8 cellular contexts compared by ENCODE assay signal in the genomic region with DNA sequence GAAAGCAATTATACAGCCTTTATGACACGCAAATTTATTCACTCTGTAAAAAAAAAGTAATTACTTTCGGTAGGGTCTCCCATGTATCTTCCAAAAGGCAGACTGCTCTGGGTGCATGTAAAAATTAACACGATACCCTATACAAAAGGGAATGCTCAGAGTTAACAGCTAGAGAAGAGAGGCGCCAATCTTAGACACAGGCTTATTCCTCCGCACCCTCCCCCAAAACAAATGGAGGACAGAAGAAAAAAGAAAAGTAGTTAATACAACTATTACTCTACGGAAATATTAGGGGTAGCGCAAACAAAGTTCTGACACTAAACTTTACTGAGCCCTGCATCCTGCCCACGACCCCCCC. TPM values are rescaled to one million over a fixed set of nuclear protein-coding genes. Genes with fewer than 3 reads are reported as not detected.
A peak's percentile ranks its signal among the peaks of the same experiment; 100 is the strongest.
DNase-seq lines count a peak whose midpoint lies in the region; ATAC-seq lines count a peak whose summit lies in the region.

No MANE protein-coding gene starts in this region.

- H3K9me3 Mint-ChIP-seq in activated naive CD4-positive, alpha-beta T cell treated with anti-CD3 and anti-CD28 coated beads, Interleukin-2, amount 10 ng/mL, durations not matched to agents 7 days and 5 days: no peaks in the 10 kb centered on the region
- H3K9me3 Mint-ChIP-seq in naive thymus-derived CD8-positive, alpha-beta T cell: no peaks in the 10 kb centered on the region

- H3K9me3 ChIP-seq in KOPT-K1 (ENCODE audit: insufficient read depth, low read length, poor library complexity, severe bottlenecking) (no peaks in the 10 kb centered on the region), duodenal mucosa (ENCODE audit: control insufficient read depth in 1 of 2, low read length in 2 of 2) (no peaks in the 10 kb centered on the region)

- H3K4me1 Mint-ChIP-seq in activated naive CD4-positive, alpha-beta T cell treated with anti-CD3 and anti-CD28 coated beads, Interleukin-2, amount 10 ng/mL, durations not matched to agents 7 days and 5 days: peaks cover 32% of the 10 kb centered on the region
- peaks cover 10 to 46% (median 31%) of the 10 kb centered on the region in 4 donors for H3K4me1 Mint-ChIP-seq in naive thymus-derived CD8-positive, alpha-beta T cell

- peak overlapping the region; percentile 100 for H3K4me3 Mint-ChIP-seq in activated naive CD4-positive, alpha-beta T cell treated with anti-CD3 and anti-CD28 coated beads, Interleukin-2, amount 10 ng/mL, durations not matched to agents 7 days and 5 days
- peak overlapping the region; percentile 97 to 100 (median 99) for H3K4me3 Mint-ChIP-seq in naive thymus-derived CD8-positive, alpha-beta T cell

- H3K27me3 ChIP-seq in duodenal mucosa (ENCODE audit: control insufficient read depth in 1 of 2, insufficient read depth in 2 of 2, low read length in 2 of 2): no peaks in the 10 kb centered on the region

- CTCF ChIA-PET in activated naive CD4-positive, alpha-beta T cell treated with anti-CD3 and anti-CD28 coated beads, Interleukin-2, amount 10 ng/mL, durations not matched to agents 7 days and 5 days (lab: Charles Lee): no interaction called here

- peak overlapping the region; percentile 89 to 93 for H3K4me3 ChIP-seq in duodenal mucosa (ENCODE audit: low read depth in 1 of 2, low read length in 2 of 2)

- peak overlapping the region; percentile 79 to 96 for H3K9ac ChIP-seq in duodenal mucosa (ENCODE audit: low read depth in 1 of 2, low read length in 2 of 2)

- no peak for ATAC-seq in naive thymus-derived CD8-positive, alpha-beta T cell

- H3K4me1 ChIP-seq in duodenal mucosa (ENCODE audit: control insufficient read depth in 1 of 2, insufficient read depth in 2 of 2, low read length in 2 of 2): peaks cover 16% of the 10 kb centered on the region in 2 donors

- DNase-seq in activated naive CD4-positive, alpha-beta T cell treated with anti-CD3 and anti-CD28 coated beads, Interleukin-2, amount 10 ng/mL, durations not matched to agents 7 days and 5 days: no peak
- no peak for DNase-seq in activated naive CD4-positive, alpha-beta T cell treated with Interleukin-2 at 50 U/mL for 16 hours
- DNase-seq in naive thymus-derived CD8-positive, alpha-beta T cell: no peak
- DNase-seq in epidermal melanocyte (ENCODE audit: insufficient read length, low spot score): no peak
- DNase-seq in NCI-H2107 treated with DMSO at 0.1 percent for 48 hours (lab: John Stamatoyannopoulos, UW; ENCODE audit: unreplicated experiment): no peak
- DNase-seq in dermis blood vessel endothelial cell: no peak

- peak overlapping the region; percentile 94 for H3K27ac ChIP-seq in KOPT-K1 (ENCODE audit: low read depth, low read length, poor library complexity, severe bottlenecking)
- peak overlapping the region; percentile 96 for H3K27ac ChIP-seq in duodenal mucosa (ENCODE audit: low read depth, low read length)

- H3K27ac Mint-ChIP-seq in activated naive CD4-positive, alpha-beta T cell treated with anti-CD3 and anti-CD28 coated beads, Interleukin-2, amount 10 ng/mL, durations not matched to agents 7 days and 5 days: peak overlapping the region; percentile 100
- H3K27ac Mint-ChIP-seq in naive thymus-derived CD8-positive, alpha-beta T cell: peak overlapping the region; percentile 99 to 100 (median 100)

- POLR2A ChIA-PET in naive thymus-derived CD8-positive, alpha-beta T cell (lab: Charles Lee): interaction anchor here (1.2 to 4.3 kb wide), 2 partner anchors 22 to 403 kb away, joined by 6 to 40 read pairs; a partner anchor contains a TSS

- no peaks in the 10 kb centered on the region for H3K27me3 Mint-ChIP-seq in activated naive CD4-positive, alpha-beta T cell treated with anti-CD3 and anti-CD28 coated beads, Interleukin-2, amount 10 ng/mL, durations not matched to agents 7 days and 5 days
- no peaks in the 10 kb centered on the region for H3K27me3 Mint-ChIP-seq in naive thymus-derived CD8-positive, alpha-beta T cell

- peaks cover 9% of the 10 kb centered on the region for H3K36me3 Mint-ChIP-seq in activated naive CD4-positive, alpha-beta T cell treated with anti-CD3 and anti-CD28 coated beads, Interleukin-2, amount 10 ng/mL, durations not matched to agents 7 days and 5 days
- H3K36me3 Mint-ChIP-seq in naive thymus-derived CD8-positive, alpha-beta T cell: peaks cover 2 to 14% (median 4%) of the 10 kb centered on the region in 3 donors

- H3K36me3 ChIP-seq in KOPT-K1 (ENCODE audit: insufficient read depth, low read length) (peaks cover 15% of the 10 kb centered on the region), duodenal mucosa (ENCODE audit: control insufficient read depth in 1 of 2, insufficient read depth in 2 of 2, low read length in 2 of 2) (peaks cover 2 to 5% of the 10 kb centered on the region in 2 donors)

RNA-seq across cellular contexts. Expression of a gene that starts 0.4 kb away (rescaled TPM):
- 10 to 100 TPM; 37.3 to 40.2 TPM for total RNA-seq in naive thymus-derived CD8-positive, alpha-beta T cell
- polyA plus RNA-seq in naive thymus-derived CD8-positive, alpha-beta T cell: 10 to 100 TPM; 17.9 to 22.6 (median 21.1) TPM
- 22.6 and 31.0 TPM in 2 replicates for total RNA-seq in dermis blood vessel endothelial cell

RNA-seq across cellular contexts. Expression of a gene that starts 41.7 kb away (rescaled TPM):
- not detected for total RNA-seq in naive thymus-derived CD8-positive, alpha-beta T cell
- not detected for polyA plus RNA-seq in naive thymus-derived CD8-positive, alpha-beta T cell
- total RNA-seq in dermis blood vessel endothelial cell: not detected in 2 replicates
